In the genomic region with DNA sequence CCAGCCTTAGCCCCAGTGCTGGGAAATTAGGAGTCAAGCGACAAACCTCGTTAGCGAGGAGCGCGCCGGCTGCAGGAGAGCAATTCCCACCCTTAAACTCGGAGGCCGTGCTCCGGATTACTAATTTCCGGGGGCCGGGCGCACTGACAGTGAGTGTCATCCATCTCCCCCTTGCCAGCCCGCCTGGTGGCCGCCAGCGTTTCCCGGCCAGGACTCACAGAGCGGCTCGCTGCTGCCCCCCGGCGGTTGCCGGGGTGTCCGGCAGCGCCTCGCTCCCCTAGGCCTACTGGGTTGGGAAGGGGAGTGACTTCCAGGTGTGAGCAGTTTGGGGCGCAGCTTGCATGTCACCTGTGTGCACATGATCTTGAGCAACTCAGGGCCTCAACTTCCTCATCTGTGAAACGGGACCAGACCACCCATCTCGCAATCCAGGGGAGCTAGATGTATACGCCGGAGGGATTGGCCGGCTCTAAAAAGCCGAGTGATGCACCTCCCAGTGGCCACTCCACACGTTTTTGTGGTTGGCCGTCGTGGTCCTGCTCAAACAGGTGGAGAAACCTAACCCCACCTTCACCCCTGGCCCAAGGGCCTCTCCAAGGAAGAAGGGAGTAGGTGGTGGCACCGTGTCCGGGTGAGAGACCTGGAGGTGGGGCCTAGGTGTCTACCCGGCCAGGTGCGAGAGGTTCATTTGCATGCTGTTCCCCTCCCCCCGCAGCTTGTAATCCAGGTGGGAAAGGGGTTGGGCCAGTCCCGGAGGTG, we compare ENCODE assay signal across 8 cellular contexts. TPM values are rescaled to one million over a fixed set of nuclear protein-coding genes. Genes with fewer than 3 reads are reported as not detected.
A peak's percentile ranks its signal among the peaks of the same experiment; 100 is the strongest.
DNase-seq lines count a peak whose midpoint lies in the region; ATAC-seq and TF ChIP-seq lines count a peak whose summit lies in the region.

No MANE protein-coding gene starts in this region.

- H3K23ac ChIP-seq in H9 (ENCODE audit: insufficient read length, low read depth, low read length) = no peak overlapping the region

- no CpG with 5 or more reads among the region's 40 CpGs for WGBS in H9 (ENCODE audit: extremely low coverage, insufficient read length, low lambda C conversion rate)
- WGBS in adrenal gland, 4 donors = 2 to 4% (median 2%) methylated on average over 19 to 40 of the region's 40 CpGs
- 4% methylated on average over 18 to 30 of the region's 40 CpGs for WGBS in upper lobe of left lung, 2 donors

- TF ChIP-seq CTCF in H9 (conservative IDR thresholded peaks at IDR 0.05) (peak; percentile 99), adrenal gland (IDR thresholded peaks at IDR 0.05) (peak; percentile 91 to 99 (median 99)), left ventricle myocardium inferior (IDR thresholded peaks at IDR 0.05; ENCODE audit: borderline replicate concordance) (peak; percentile 97), progenitor cell of endocrine pancreas (IDR thresholded peaks at IDR 0.05; ENCODE audit: unreplicated experiment) (peak; percentile 99), upper lobe of left lung (IDR thresholded peaks at IDR 0.05) (peak; percentile 97 to 99 (median 99))

- H3K9ac ChIP-seq in H9 (ENCODE audit: extremely low read depth, insufficient read length, low read length) = no peak overlapping the region

- H3K79me2 ChIP-seq in H9 (ENCODE audit: insufficient read depth, low read length) = no peaks in the 10 kb centered on the region; the same call in 1 of the 2 replicates

- H2BK5ac ChIP-seq in H9 (ENCODE audit: insufficient read length, low read length) = no peak overlapping the region

- H4K8ac ChIP-seq in H9 (replicated peaks; ENCODE audit: insufficient read length, low read depth, low read length) = no peak overlapping the region

- H2AK5ac ChIP-seq in H9 (ENCODE audit: insufficient read length, low read length) = no peak overlapping the region

- H3K18ac ChIP-seq in H9 (ENCODE audit: insufficient read length, low read depth, low read length) = peak overlapping the region; percentile 5

- H2BK20ac ChIP-seq in H9 (ENCODE audit: low read depth, low read length, poor library complexity, severe bottlenecking) = no peak overlapping the region

- H3K4me1 Mint-ChIP-seq in H9 (peaks cover 50 to 51% of the 10 kb centered on the region in 2 experiments), progenitor cell of endocrine pancreas (ENCODE audit: low read depth) (peaks cover 25% of the 10 kb centered on the region)

- H3K36me3 ChIP-seq in adrenal gland (replicated peaks in 1 of 2) (no peaks in the 10 kb centered on the region), left ventricle myocardium inferior (no peaks in the 10 kb centered on the region), upper lobe of left lung (no peaks in the 10 kb centered on the region)

- DNase-seq in DMS 273 (lab: John Stamatoyannopoulos, UW; ENCODE audit: unreplicated experiment) (peak; percentile 96), H9 (peak; percentile 96), NCI-H128 (lab: John Stamatoyannopoulos, UW; ENCODE audit: unreplicated experiment) (peak; percentile 57), T-helper 1 cell (peak; percentile 70 to 82 (median 79)), adrenal gland (peak; percentile 88 to 95 (median 91)), left ventricle myocardium inferior (peak; percentile 82), progenitor cell of endocrine pancreas (ENCODE audit: low spot score, unreplicated experiment) (peak; percentile 89), upper lobe of left lung (peak; percentile 93 to 98)

- H3K4me2 ChIP-seq in H9 (ENCODE audit: insufficient read depth, insufficient read length, low read length) = peak overlapping the region; percentile 55

- H3K79me1 ChIP-seq in H9 (ENCODE audit: insufficient read depth, low read depth, low read length, poor library complexity, severe bottlenecking) = no peaks in the 10 kb centered on the region

- no peak overlapping the region for H2BK15ac ChIP-seq in H9 (ENCODE audit: low read depth, low read length)

- H3K23me2 ChIP-seq in H9 (ENCODE audit: insufficient read length, low read depth, low read length, poor library complexity, severe bottlenecking) = peaks cover 27% of the 10 kb centered on the region

- no peaks in the 10 kb centered on the region for H3K27me3 ChIP-seq in H9 (ENCODE audit: insufficient read depth, low read length)
- H3K27me3 ChIP-seq in adrenal gland = no peaks in the 10 kb centered on the region
- H3K27me3 ChIP-seq in left ventricle myocardium inferior (ENCODE audit: low read depth) = no peaks in the 10 kb centered on the region
- H3K27me3 ChIP-seq in upper lobe of left lung = no peaks in the 10 kb centered on the region

- H4K20me1 ChIP-seq in H9 (ENCODE audit: control insufficient read depth, insufficient read depth, insufficient read length) = no peaks in the 10 kb centered on the region

- H3K14ac ChIP-seq in H9 (ENCODE audit: insufficient read depth, low read length) = 0 out of 2 replicates have a peak overlapping the region, but pooled peaks have one; percentile 2

- H3K56ac ChIP-seq in H9 (ENCODE audit: insufficient read length, low read depth, low read length) = no peak overlapping the region

- H2BK120ac ChIP-seq in H9 (ENCODE audit: low read depth, low read length, poor library complexity, severe bottlenecking) = no peak overlapping the region

- H3K27me3 Mint-ChIP-seq in H9 (ENCODE audit: low read depth) (peaks cover 13% of the 10 kb centered on the region), progenitor cell of endocrine pancreas (no peaks in the 10 kb centered on the region)

- H3K4me3 ChIP-seq in adrenal gland (peak overlapping the region in 2 of 4 donors; percentile 50 to 57), left ventricle myocardium inferior (peak overlapping the region; percentile 82), upper lobe of left lung (peak overlapping the region in 3 of 4 donors; percentile 68 to 72 (median 70))

- no peak overlapping the region for H3K4ac ChIP-seq in H9 (ENCODE audit: low read depth, low read length)

- peaks cover 8% of the 10 kb centered on the region; the same call in 1 of the 2 replicates for H3K4me1 ChIP-seq in H9 (ENCODE audit: insufficient read depth, low read length)
- peaks cover 48 to 58% of the 10 kb centered on the region in 2 donors for H3K4me1 ChIP-seq in adrenal gland (replicated peaks in 1 of 2)
- H3K4me1 ChIP-seq in left ventricle myocardium inferior = peaks cover 70% of the 10 kb centered on the region
- H3K4me1 ChIP-seq in upper lobe of left lung = peaks cover 64 to 87% (median 82%) of the 10 kb centered on the region in 4 donors

- H3T11ph ChIP-seq in H9 (ENCODE audit: low read length) = no peak overlapping the region

- H3K9me3 Mint-ChIP-seq in H9 (peaks cover 0 to 2% of the 10 kb centered on the region in 2 experiments; a peak in 2 of 5 replicates), progenitor cell of endocrine pancreas (ENCODE audit: low read depth) (no peaks in the 10 kb centered on the region)

- H3K27ac Mint-ChIP-seq in H9 (peak overlapping the region; percentile 88 to 98 (median 96); a peak in 6 of 7 replicates), progenitor cell of endocrine pancreas (peak overlapping the region; percentile 95)

- H4K5ac ChIP-seq in H9 (ENCODE audit: insufficient read length, low read depth, low read length) = no peak overlapping the region

- peak; percentile 74 to 79 for ATAC-seq in upper lobe of left lung (ENCODE audit: low FRiP score in 2 of 2)

- H2AFZ ChIP-seq in H9 (ENCODE audit: low read length) = no peak overlapping the region

- no peak overlapping the region for H2BK12ac ChIP-seq in H9 (ENCODE audit: insufficient read length, low read depth, low read length)

- TF ChIP-seq POLR2A in adrenal gland (IDR thresholded peaks at IDR 0.05) (peak in 1 of 2 donors; percentile 23), upper lobe of left lung (IDR thresholded peaks at IDR 0.05) (peak in 1 of 4 donors; percentile 12)

- peak overlapping the region; percentile 56 to 77 for H3K4me3 Mint-ChIP-seq in H9
- peak overlapping the region; percentile 64 for H3K4me3 Mint-ChIP-seq in progenitor cell of endocrine pancreas (ENCODE audit: low read depth)

- intact Hi-C loops in adrenal gland (cut with DNase I) = loop anchor here in 1 of 2 donors (10.0 kb wide), 1 partner anchor 326 kb away; no protein-coding TSS in a partner anchor
- intact Hi-C loops in left ventricle myocardium inferior (cut with micrococcal nuclease) = no loop called here

- H3K27ac ChIP-seq in H9 (ENCODE audit: insufficient read length, low read depth, low read length) (no peak overlapping the region), adrenal gland (peak overlapping the region; percentile 66 to 98 (median 94)), left ventricle myocardium inferior (replicated peaks) (peak overlapping the region; percentile 96), upper lobe of left lung (peak overlapping the region; percentile 89 to 94 (median 92))

- no peaks in the 10 kb centered on the region for H3K36me3 Mint-ChIP-seq in H9 (ENCODE audit: insufficient read depth in 1 of 3, low read depth in 3 of 3)
- H3K36me3 Mint-ChIP-seq in progenitor cell of endocrine pancreas (ENCODE audit: insufficient read depth) = no peaks in the 10 kb centered on the region

- no peaks in the 10 kb centered on the region for H3K9me3 ChIP-seq in H9 (ENCODE audit: control insufficient read depth, low read depth, low read length)
- no peaks in the 10 kb centered on the region for H3K9me3 ChIP-seq in adrenal gland (replicated peaks in 1 of 3)
- no peaks in the 10 kb centered on the region for H3K9me3 ChIP-seq in left ventricle myocardium inferior (replicated peaks)
- H3K9me3 ChIP-seq in upper lobe of left lung = no peaks in the 10 kb centered on the region

- no peak overlapping the region for H4K91ac ChIP-seq in H9 (ENCODE audit: insufficient read length, low read depth, low read length)

- no peak for TF ChIP-seq EP300 in upper lobe of left lung (IDR thresholded peaks at IDR 0.05)

RNA-seq across cellular contexts. Expression of a gene that starts 2.5 kb away (rescaled TPM):
- total RNA-seq in H9 (2021) (123 and 125 TPM in 2 replicates), adrenal gland (10 to 100 TPM; 57.1 to 99.9 (median 68.2) TPM), left ventricle myocardium inferior (34.2 TPM), progenitor cell of endocrine pancreas (136 and 143 TPM in 2 replicates), upper lobe of left lung (100 to 1,000 TPM in 2 of 6 donors, 10 to 100 TPM in 4; 80.2 to 332 (median 90.8) TPM)
- polyA plus RNA-seq in adrenal gland = 10 to 100 TPM; 24.4 to 75.9 (median 25.8) TPM
